Comparison of ENCODE assay signal across 28 cellular contexts in genomic region chr1:31510304-31510703, GRCh38.
DNase-seq lines count a peak whose midpoint lies in the region; FAIRE-seq and TF ChIP-seq lines count a peak whose summit lies in the region.
"Had no signal": no experiment of that assay in that cellular context is flagged by ENCODE, and none has a peak within 500 bp of the region (broad histone marks: within the 10 kb centered on the region; RNA-seq: fewer than 3 reads in every experiment).

No MANE protein-coding gene starts in this region.

- no peak overlapping the region for H3K4me3 Mint-ChIP-seq in type B pancreatic cell
- H3K4me3 Mint-ChIP-seq: activated CD8-positive, alpha-beta T cell treated with anti-CD3 and anti-CD28 coated beads, Interleukin-2, amount 10 ng/mL, durations not matched to agents 7 days and 5 days; CD8-positive, alpha-beta T cell; GM23338; HFFc6; IgD-negative memory B cell; neural crest cell; T-helper 2 cell treated with Interferon-gamma antibody and Interleukin-4, amounts not matched to agents 5 μg/mL and 100 μg/mL, for 36 hours had no signal

- FAIRE-seq in H54 (lab: Jason Lieb, UNC): no peak
- FAIRE-seq: A204.1, keratinocyte had no signal

- H3K36me3 Mint-ChIP-seq in type B pancreatic cell: no peaks in the 10 kb centered on the region
- H3K36me3 Mint-ChIP-seq: CD8-positive, alpha-beta T cell had no signal

- in situ Hi-C loops in GM13976 (cut with MboI; ENCODE audit: low sequenced_read_pairs, unreplicated experiment): no loop called here

- H3K9me3 Mint-ChIP-seq in type B pancreatic cell: peaks cover 5% of the 10 kb centered on the region
- H3K9me3 Mint-ChIP-seq: CD8-positive, alpha-beta T cell; HFFc6; neural crest cell had no signal

- peak overlapping the region; percentile 79 for H3K27ac Mint-ChIP-seq in type B pancreatic cell
- H3K27ac Mint-ChIP-seq: activated CD8-positive, alpha-beta T cell treated with anti-CD3 and anti-CD28 coated beads, Interleukin-2, amount 10 ng/mL, durations not matched to agents 7 days and 5 days; CD8-positive, alpha-beta T cell; GM23338; HFFc6 had no signal

- TF ChIP-seq CTCF in type B pancreatic cell (conservative IDR thresholded peaks at IDR 0.05) (no peak), GM13976 (IDR thresholded peaks at IDR 0.05; ENCODE audit: borderline replicate concordance, control extremely low read depth, extremely low read depth, insufficient read depth, missing control alignments) (no peak)

- no peaks in the 10 kb centered on the region for H3K27me3 Mint-ChIP-seq in type B pancreatic cell

- DNase-seq in NCI-H2171 treated with DMSO at 0.1 percent for 48 hours (lab: John Stamatoyannopoulos, UW) (peak; percentile 59), NCI-H2171 (lab: John Stamatoyannopoulos, UW) (no peak), NCI-H1105 (lab: John Stamatoyannopoulos, UW) (peak; percentile 0), NCI-H748 treated with DMSO at 0.1 percent for 48 hours (lab: John Stamatoyannopoulos, UW) (peak; percentile 13), type B pancreatic cell (ENCODE audit: extremely low spot score, unreplicated experiment) (no peak), H54 (ENCODE audit: insufficient read length, low spot score) (no peak), T-helper 9 cell (no peak), GM13976 (ENCODE audit: low spot score) (no peak)
- DNase-seq: activated CD8-positive, alpha-beta T cell treated with anti-CD3 and anti-CD28 coated beads, Interleukin-2, amount 10 ng/mL, durations not matched to agents 7 days and 5 days; activated naive CD4-positive, alpha-beta T cell treated with anti-CD3 and anti-CD28 coated beads, Interleukin-2, amount 50 U/mL, for 16 hours; body of pancreas; dermis blood vessel endothelial cell; foreskin melanocyte; heart left ventricle; HFFc6; left ventricle myocardium superior; NCI-H1092; NCI-H2029 treated with DMSO at 0.1 percent for 48 hours; NCI-H524 treated with DMSO at 0.1 percent for 48 hours; SHP77; stimulated activated naive CD4-positive, alpha-beta T cell treated with Interleukin-2 at 50 U/mL for 16 hours had no signal

- no peak for TF ChIP-seq POLR2A in H54 (IDR thresholded peaks at IDR 0.05; ENCODE audit: low read depth, low read length)

- H3K4me1 Mint-ChIP-seq in type B pancreatic cell (ENCODE audit: unreplicated experiment): peaks cover 14% of the 10 kb centered on the region

Comparison
In these comparisons a context has a peak if more than half of its experiments do, and no peak if none do; other contexts are left out.
1. DNase-seq: peak in NCI-H2171 treated with DMSO at 0.1 percent for 48 hours (single experiment), NCI-H1105 (single experiment) and NCI-H748 treated with DMSO at 0.1 percent for 48 hours (single experiment); none in NCI-H2171 (single experiment), type B pancreatic cell (single experiment), H54 (single experiment), T-helper 9 cell (single experiment) and GM13976 (single experiment).